1 cellular context compared by ENCODE assay signal in genomic region chr1:54879872-54880271, GRCh38.
TF ChIP-seq lines count a peak whose summit lies in the region.

No MANE protein-coding gene starts in this region.

TF ChIP-seq in HepG2, 621 proteins besides CTCF, POLR2A, EP300 and RAD21 (continued from another document):
- 0 out of 2 replicates have a peak, but pooled peaks have one; percentile 27 for TF ChIP-seq ARID3A (IDR thresholded peaks at IDR 0.05; ENCODE audit: low read depth, low read length)
